In the genomic region with DNA sequence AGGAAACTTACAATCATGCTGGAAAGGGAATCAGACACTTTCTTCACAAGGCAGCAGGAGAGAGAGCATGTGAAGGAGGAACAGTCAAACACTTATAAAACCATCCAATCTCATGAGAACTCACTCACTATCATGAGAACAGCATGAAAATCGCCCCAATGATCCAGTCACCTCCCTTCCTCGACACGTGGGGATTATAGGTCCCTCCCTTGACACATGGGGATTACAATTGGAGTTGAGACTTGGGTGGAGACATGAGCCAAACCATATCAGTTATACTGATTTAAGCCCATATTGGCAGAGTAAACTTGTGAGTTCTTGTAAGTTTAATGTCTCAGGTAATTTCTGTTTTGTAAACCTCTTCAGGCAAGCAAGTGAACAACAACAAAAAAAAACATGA, we compare ENCODE assay signal across 1 cellular context.
TF ChIP-seq lines count a peak whose summit lies in the region.

No MANE protein-coding gene starts in this region.

TF ChIP-seq in IMR-90, 13 proteins besides CTCF, POLR2A, EP300 and RAD21:
- TF ChIP-seq FOS (IDR thresholded peaks at IDR 0.05; ENCODE audit: low read depth, low read length) (no peak), BHLHE40 (IDR thresholded peaks at IDR 0.05; ENCODE audit: low read depth, low read length) (no peak), CHD1 (IDR thresholded peaks at IDR 0.05; ENCODE audit: low read depth, low read length) (no peak), NFE2L2 (IDR thresholded peaks at IDR 0.05; ENCODE audit: low read depth, low read length) (no peak), RFX5 (IDR thresholded peaks at IDR 0.05; ENCODE audit: low read depth, low read length) (no peak), MAZ (IDR thresholded peaks at IDR 0.05; ENCODE audit: borderline replicate concordance, low read depth, low read length) (no peak), SMC3 (IDR thresholded peaks at IDR 0.05; ENCODE audit: low read depth, low read length) (no peak), MXI1 (IDR thresholded peaks at IDR 0.05; ENCODE audit: borderline replicate concordance, low read depth, low read length) (no peak), MAFK (IDR thresholded peaks at IDR 0.05; ENCODE audit: low read depth, low read length) (no peak), CEBPB (IDR thresholded peaks at IDR 0.05; ENCODE audit: low read depth, low read length) (no peak), RCOR1 (IDR thresholded peaks at IDR 0.05; ENCODE audit: insufficient replicate concordance, low read length) (no peak)
- TF ChIP-seq, protein P1, sequence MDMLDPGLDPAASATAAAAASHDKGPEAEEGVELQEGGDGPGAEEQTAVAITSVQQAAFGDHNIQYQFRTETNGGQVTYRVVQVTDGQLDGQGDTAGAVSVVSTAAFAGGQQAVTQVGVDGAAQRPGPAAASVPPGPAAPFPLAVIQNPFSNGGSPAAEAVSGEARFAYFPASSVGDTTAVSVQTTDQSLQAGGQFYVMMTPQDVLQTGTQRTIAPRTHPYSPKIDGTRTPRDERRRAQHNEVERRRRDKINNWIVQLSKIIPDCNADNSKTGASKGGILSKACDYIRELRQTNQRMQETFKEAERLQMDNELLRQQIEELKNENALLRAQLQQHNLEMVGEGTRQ (IDR thresholded peaks at IDR 0.05; ENCODE audit: low read depth, low read length), result no peak
- TF ChIP-seq, protein P2, sequence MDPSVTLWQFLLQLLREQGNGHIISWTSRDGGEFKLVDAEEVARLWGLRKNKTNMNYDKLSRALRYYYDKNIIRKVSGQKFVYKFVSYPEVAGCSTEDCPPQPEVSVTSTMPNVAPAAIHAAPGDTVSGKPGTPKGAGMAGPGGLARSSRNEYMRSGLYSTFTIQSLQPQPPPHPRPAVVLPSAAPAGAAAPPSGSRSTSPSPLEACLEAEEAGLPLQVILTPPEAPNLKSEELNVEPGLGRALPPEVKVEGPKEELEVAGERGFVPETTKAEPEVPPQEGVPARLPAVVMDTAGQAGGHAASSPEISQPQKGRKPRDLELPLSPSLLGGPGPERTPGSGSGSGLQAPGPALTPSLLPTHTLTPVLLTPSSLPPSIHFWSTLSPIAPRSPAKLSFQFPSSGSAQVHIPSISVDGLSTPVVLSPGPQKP (IDR thresholded peaks at IDR 0.05; ENCODE audit: borderline replicate concordance, low read depth, low read length), result no peak
